ENCODE assay signal across 1 cellular context in the genomic region with DNA sequence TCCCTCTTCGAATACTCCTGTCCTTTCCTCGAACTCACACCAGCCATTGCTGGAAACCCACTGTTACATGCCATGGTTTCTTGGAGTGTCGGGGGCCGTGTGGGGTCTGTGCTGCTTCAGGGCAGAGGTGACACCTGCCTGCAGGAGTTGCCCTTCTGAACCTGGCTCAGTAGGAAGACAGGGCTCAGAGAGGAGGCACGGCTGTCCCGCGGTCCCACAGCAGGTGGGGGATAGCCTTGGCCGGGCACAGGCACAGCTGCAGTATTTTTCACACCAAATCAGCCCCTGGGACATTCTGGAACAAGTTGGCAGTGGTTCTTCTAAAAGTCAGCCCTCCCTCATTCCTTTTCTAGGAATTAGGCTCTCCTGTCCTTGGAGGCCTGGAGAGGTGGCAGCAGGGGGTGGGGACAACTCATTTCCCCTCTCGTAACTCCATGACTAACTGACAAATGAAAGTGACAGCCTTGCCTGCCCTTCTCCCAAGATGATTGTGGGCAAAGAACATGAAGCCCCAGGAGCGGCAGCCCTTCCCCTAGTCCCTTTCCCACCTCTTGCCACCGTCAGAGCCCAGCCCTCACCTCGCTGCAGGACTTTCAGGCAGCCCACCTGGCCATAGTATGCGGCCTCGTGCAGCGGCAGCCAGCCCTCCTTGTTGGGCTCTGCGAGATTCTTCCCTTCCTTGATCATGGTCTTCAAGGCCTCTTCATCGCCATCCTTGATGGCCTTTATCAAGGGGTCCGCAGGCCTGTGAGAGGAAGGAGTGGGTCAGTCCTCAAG.
TF ChIP-seq lines count a peak whose summit lies in the region.

No MANE protein-coding gene starts in this region.

TF ChIP-seq in HEK293, 187 proteins besides CTCF, POLR2A, EP300 and RAD21:
- TF ChIP-seq ZSCAN30 (tag by site-specific recombination; IDR thresholded peaks at IDR 0.05) (no peak), ZIC2 (tag by site-specific recombination; IDR thresholded peaks at IDR 0.05) (peak; percentile 82)
